16 cellular contexts compared by ENCODE assay signal in genomic region chr18:51150430-51150746, GRCh38. TPM values are rescaled to one million over a fixed set of nuclear protein-coding genes. Genes with fewer than 3 reads are reported as not detected.
DNase-seq lines count a peak whose midpoint lies in the region; ATAC-seq and TF ChIP-seq lines count a peak whose summit lies in the region.
"Had no signal": no experiment of that assay in that cellular context is flagged by ENCODE, and none has a peak within 500 bp of the region (broad histone marks: within the 10 kb centered on the region; RNA-seq: fewer than 3 reads in every experiment).

No MANE protein-coding gene starts in this region.

- peaks cover 48% of the 10 kb centered on the region for H3K4me1 Mint-ChIP-seq in activated CD8-positive, alpha-beta T cell treated with anti-CD3 and anti-CD28 coated beads for 36 hours (ENCODE audit: low read depth)
- peaks cover 45% of the 10 kb centered on the region for H3K4me1 Mint-ChIP-seq in activated CD8-positive, alpha-beta T cell treated with anti-CD3 and anti-CD28 coated beads, Interleukin-2, amount 10 ng/mL, durations not matched to agents 7 days and 5 days (ENCODE audit: low read depth)
- H3K4me1 Mint-ChIP-seq in Caco-2 (ENCODE audit: low read depth, unreplicated experiment) (no peaks in the 10 kb centered on the region), natural killer cell (peaks cover 44 to 48% of the 10 kb centered on the region in 2 donors)
- peaks cover 56% of the 10 kb centered on the region for H3K4me1 Mint-ChIP-seq in activated naive CD8-positive, alpha-beta T cell treated with anti-CD3 and anti-CD28 coated beads, Interleukin-2, amount 50 U/mL, for 24 hours

- peaks cover 1% of the 10 kb centered on the region for H3K36me3 Mint-ChIP-seq in activated CD8-positive, alpha-beta T cell treated with anti-CD3 and anti-CD28 coated beads for 36 hours (ENCODE audit: low read depth)
- H3K36me3 Mint-ChIP-seq in activated CD8-positive, alpha-beta T cell treated with anti-CD3 and anti-CD28 coated beads, Interleukin-2, amount 10 ng/mL, durations not matched to agents 7 days and 5 days (ENCODE audit: low read depth), result peaks cover 6% of the 10 kb centered on the region
- no peaks in the 10 kb centered on the region for H3K36me3 Mint-ChIP-seq in Caco-2 (ENCODE audit: insufficient read depth, unreplicated experiment)
- no peaks in the 10 kb centered on the region for H3K36me3 Mint-ChIP-seq in activated naive CD8-positive, alpha-beta T cell treated with anti-CD3 and anti-CD28 coated beads, Interleukin-2, amount 50 U/mL, for 24 hours (ENCODE audit: low read depth)
- H3K36me3 Mint-ChIP-seq in natural killer cell, result peaks cover 7% of the 10 kb centered on the region

- POLR2A ChIA-PET in activated CD8-positive, alpha-beta T cell treated with anti-CD3 and anti-CD28 coated beads for 36 hours (lab: Charles Lee), result interaction anchor here (0.6 to 2.0 kb wide), 4 partner anchors 31 to 464 kb away, joined by 3 to 9 read pairs (median 4); partner anchors contain the start of gene MEX3C
- POLR2A ChIA-PET in activated CD8-positive, alpha-beta T cell treated with anti-CD3 and anti-CD28 coated beads, Interleukin-2, amount 10 ng/mL, durations not matched to agents 7 days and 5 days (lab: Charles Lee), result interaction anchor here (1.1 kb wide), 2 partner anchors 10 to 46 kb away, joined by 3 to 5 read pairs; partner anchors contain the start of gene MEX3C
- POLR2A ChIA-PET in Caco-2 (lab: Charles Lee), result no interaction called here

- peaks cover 2% of the 10 kb centered on the region for H3K9me3 Mint-ChIP-seq in activated CD8-positive, alpha-beta T cell treated with anti-CD3 and anti-CD28 coated beads for 36 hours
- no peaks in the 10 kb centered on the region for H3K9me3 Mint-ChIP-seq in activated CD8-positive, alpha-beta T cell treated with anti-CD3 and anti-CD28 coated beads, Interleukin-2, amount 10 ng/mL, durations not matched to agents 7 days and 5 days (ENCODE audit: insufficient read depth)
- H3K9me3 Mint-ChIP-seq in Caco-2 (ENCODE audit: unreplicated experiment) (no peaks in the 10 kb centered on the region), natural killer cell (peaks cover 0 to 3% of the 10 kb centered on the region in 2 donors)
- H3K9me3 Mint-ChIP-seq in activated naive CD8-positive, alpha-beta T cell treated with anti-CD3 and anti-CD28 coated beads, Interleukin-2, amount 50 U/mL, for 24 hours, result no peaks in the 10 kb centered on the region
- H3K9me3 Mint-ChIP-seq: HFFc6 had no signal

- no peak overlapping the region for H3K4me3 ChIP-seq in Caco-2 (ENCODE audit: low read depth, low read length)
- H3K4me3 ChIP-seq: adrenal gland, breast epithelium, K562, left ventricle myocardium inferior, uterus had no signal

- no peak for ATAC-seq in activated CD8-positive, alpha-beta T cell treated with anti-CD3 and anti-CD28 coated beads for 36 hours
- ATAC-seq in activated CD8-positive, alpha-beta T cell treated with anti-CD3 and anti-CD28 coated beads, Interleukin-2, amount 10 ng/mL, durations not matched to agents 7 days and 5 days, result no peak
- no peak for ATAC-seq in activated naive CD8-positive, alpha-beta T cell treated with anti-CD3 and anti-CD28 coated beads, Interleukin-2, amount 50 U/mL, for 24 hours
- no peak for ATAC-seq in natural killer cell

- H3K36me3 ChIP-seq in Caco-2 (ENCODE audit: control insufficient read depth, insufficient read depth, low read length), result no peaks in the 10 kb centered on the region
- H3K36me3 ChIP-seq: adrenal gland, breast epithelium, left ventricle myocardium inferior, uterus had no signal

- H3K27me3 Mint-ChIP-seq in activated CD8-positive, alpha-beta T cell treated with anti-CD3 and anti-CD28 coated beads for 36 hours, result no peaks in the 10 kb centered on the region
- H3K27me3 Mint-ChIP-seq in activated CD8-positive, alpha-beta T cell treated with anti-CD3 and anti-CD28 coated beads, Interleukin-2, amount 10 ng/mL, durations not matched to agents 7 days and 5 days (ENCODE audit: low read depth), result no peaks in the 10 kb centered on the region
- no peaks in the 10 kb centered on the region for H3K27me3 Mint-ChIP-seq in Caco-2 (ENCODE audit: insufficient read depth, unreplicated experiment)
- peaks cover 1% of the 10 kb centered on the region for H3K27me3 Mint-ChIP-seq in activated naive CD8-positive, alpha-beta T cell treated with anti-CD3 and anti-CD28 coated beads, Interleukin-2, amount 50 U/mL, for 24 hours
- no peaks in the 10 kb centered on the region for H3K27me3 Mint-ChIP-seq in natural killer cell (ENCODE audit: low read depth in 2 of 2)

- H3K27me3 ChIP-seq in Caco-2 (replicated peaks; ENCODE audit: control insufficient read depth, insufficient read depth, low read length), result no peaks in the 10 kb centered on the region
- H3K27me3 ChIP-seq: adrenal gland, breast epithelium, uterus had no signal

- BruUV-seq in Caco-2 (replicated peaks; lab: Mats Ljungman, UMichigan), result no TSS peak

- H3K27ac Mint-ChIP-seq in activated CD8-positive, alpha-beta T cell treated with anti-CD3 and anti-CD28 coated beads for 36 hours, result peak overlapping the region; percentile 47
- no peak overlapping the region for H3K27ac Mint-ChIP-seq in activated CD8-positive, alpha-beta T cell treated with anti-CD3 and anti-CD28 coated beads, Interleukin-2, amount 10 ng/mL, durations not matched to agents 7 days and 5 days
- H3K27ac Mint-ChIP-seq in Caco-2 (ENCODE audit: unreplicated experiment) (peak overlapping the region; percentile 71), natural killer cell (peak overlapping the region; percentile 97 to 99)
- H3K27ac Mint-ChIP-seq in activated naive CD8-positive, alpha-beta T cell treated with anti-CD3 and anti-CD28 coated beads, Interleukin-2, amount 50 U/mL, for 24 hours, result peak overlapping the region; percentile 61
- H3K27ac Mint-ChIP-seq: HFFc6 had no signal

- TF ChIP-seq CTCF in activated CD8-positive, alpha-beta T cell treated with anti-CD3 and anti-CD28 coated beads for 36 hours (IDR thresholded peaks at IDR 0.05), result no peak
- TF ChIP-seq CTCF in Caco-2 (IDR thresholded peaks at IDR 0.05; ENCODE audit: insufficient read depth in 1 of 2, low read depth in 1 of 2, low read length in 1 of 2, severe bottlenecking in 1 of 2, unreplicated experiment in 1 of 2) (no peak), natural killer cell (IDR thresholded peaks at IDR 0.05) (no peak)

- H3K4me3 Mint-ChIP-seq in activated CD8-positive, alpha-beta T cell treated with anti-CD3 and anti-CD28 coated beads for 36 hours, result no peak overlapping the region
- no peak overlapping the region for H3K4me3 Mint-ChIP-seq in activated CD8-positive, alpha-beta T cell treated with anti-CD3 and anti-CD28 coated beads, Interleukin-2, amount 10 ng/mL, durations not matched to agents 7 days and 5 days
- H3K4me3 Mint-ChIP-seq in Caco-2 (ENCODE audit: unreplicated experiment) (no peak overlapping the region), natural killer cell (peak overlapping the region; percentile 72)
- no peak overlapping the region for H3K4me3 Mint-ChIP-seq in activated naive CD8-positive, alpha-beta T cell treated with anti-CD3 and anti-CD28 coated beads, Interleukin-2, amount 50 U/mL, for 24 hours
- H3K4me3 Mint-ChIP-seq: HFFc6 had no signal

- no peaks in the 10 kb centered on the region for H3K9me3 ChIP-seq in Caco-2
- H3K9me3 ChIP-seq: adrenal gland, breast epithelium, uterus had no signal

- no peak for DNase-seq in activated CD8-positive, alpha-beta T cell treated with anti-CD3 and anti-CD28 coated beads for 36 hours
- DNase-seq in activated CD8-positive, alpha-beta T cell treated with anti-CD3 and anti-CD28 coated beads, Interleukin-2, amount 10 ng/mL, durations not matched to agents 7 days and 5 days, result no peak
- peak in 1 of 2 experiments; percentile 1 for DNase-seq in Caco-2
- no peak for DNase-seq in activated naive CD8-positive, alpha-beta T cell treated with anti-CD3 and anti-CD28 coated beads, Interleukin-2, amount 50 U/mL, for 24 hours
- no peak for DNase-seq in natural killer cell
- DNase-seq in EL, result no peak
- no peak for DNase-seq in C1 segment of cervical spinal cord (lab: John Stamatoyannopoulos, UW)
- no peak for DNase-seq in hippocampal formation (lab: John Stamatoyannopoulos, UW)
- DNase-seq: left ventricle myocardium inferior, NCI-H1694, substantia nigra, uterus had no signal

- intact Hi-C loops in activated CD8-positive, alpha-beta T cell treated with anti-CD3 and anti-CD28 coated beads for 36 hours (cut with micrococcal nuclease), result no loop called here
- intact Hi-C loops in Caco-2 (cut with micrococcal nuclease; ENCODE audit: unreplicated experiment), result no loop called here
- intact Hi-C loops in natural killer cell (cut with micrococcal nuclease), result loop anchor here (5.0 kb wide), 1 partner anchor 273 kb away; the partner anchor contains the start of gene ME2

- CTCF ChIA-PET in activated CD8-positive, alpha-beta T cell treated with anti-CD3 and anti-CD28 coated beads for 36 hours (lab: Charles Lee), result interaction anchor here (0.8 to 1.9 kb wide), 5 partner anchors 14 to 47 kb away, joined by 3 to 7 read pairs (median 4); partner anchors contain the start of gene MEX3C
- CTCF ChIA-PET in activated CD8-positive, alpha-beta T cell treated with anti-CD3 and anti-CD28 coated beads, Interleukin-2, amount 10 ng/mL, durations not matched to agents 7 days and 5 days (lab: Charles Lee), result interaction anchor here (1.2 to 1.3 kb wide), 2 partner anchors 9 to 128 kb away, joined by 3 to 5 read pairs; no protein-coding TSS in a partner anchor
- CTCF ChIA-PET in Caco-2 (lab: Charles Lee), result no interaction called here

- H3K4me1 ChIP-seq in Caco-2, result peaks cover 15% of the 10 kb centered on the region
- H3K4me1 ChIP-seq: adrenal gland, breast epithelium, left ventricle myocardium inferior, uterus had no signal

RNA-seq across cellular contexts. Expression of gene MEX3C, which starts 47.1 kb away (rescaled TPM):
- total RNA-seq in activated CD8-positive, alpha-beta T cell treated with anti-CD3 and anti-CD28 coated beads for 36 hours, result 10 to 100 TPM; 51.5 to 52.6 TPM
- 10 to 100 TPM; 40.4 to 45.8 TPM for total RNA-seq in activated CD8-positive, alpha-beta T cell treated with anti-CD3 and anti-CD28 coated beads, Interleukin-2, amount 10 ng/mL, durations not matched to agents 7 days and 5 days
- total RNA-seq in Caco-2 (2022) (44.8 and 47.0 TPM in 2 replicates), natural killer cell (100 to 1,000 TPM; 189 to 205 (median 202) TPM)
